ENCODE assay signal across 1 cellular context in the genomic region with DNA sequence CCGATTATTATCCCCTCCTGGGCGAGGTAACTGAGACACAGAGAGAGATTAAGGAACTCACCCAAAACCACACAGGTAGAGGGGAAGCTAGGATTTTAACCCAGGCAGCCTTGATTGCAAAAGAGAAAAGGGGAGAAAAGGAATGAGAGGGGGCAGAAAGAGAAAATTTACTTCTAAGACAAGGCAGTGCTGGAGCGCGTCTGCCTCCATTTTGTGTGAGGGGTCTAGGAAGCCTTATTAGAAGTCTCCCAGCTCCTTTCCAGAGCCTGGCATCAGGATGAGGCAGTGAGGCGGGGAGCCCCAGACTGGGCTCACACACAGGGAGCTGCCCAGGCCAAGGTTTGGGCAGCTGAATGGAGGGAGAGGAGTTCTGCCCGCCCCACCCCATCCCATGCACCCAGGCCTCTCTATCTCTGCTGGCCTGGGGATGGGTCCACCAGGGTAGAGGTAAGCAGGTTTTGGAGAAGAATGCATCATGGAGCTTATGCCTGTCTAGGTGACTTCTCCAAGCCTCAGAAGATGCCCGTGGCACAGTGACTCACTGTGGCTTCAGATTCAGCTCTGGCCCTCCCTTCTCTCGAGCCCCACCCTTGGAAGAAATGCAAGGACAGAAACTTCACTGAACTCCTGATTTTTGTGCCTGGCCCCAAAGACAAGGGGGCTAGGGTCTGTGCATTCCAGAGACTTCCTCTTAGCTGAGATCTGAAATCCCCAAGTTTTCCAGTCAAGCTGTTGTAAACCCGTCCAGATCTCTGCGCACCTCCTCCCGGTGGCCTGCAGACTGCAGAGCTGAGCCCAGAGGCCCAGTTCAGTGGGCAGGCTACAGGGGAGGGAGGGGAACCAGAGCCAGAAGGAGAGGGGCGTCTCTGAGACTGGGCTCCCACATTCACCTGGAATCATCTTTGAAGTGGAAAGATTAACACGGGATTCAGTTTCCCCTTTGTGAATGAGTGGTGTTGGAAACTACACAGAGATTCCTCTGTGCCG.
TF ChIP-seq lines count a peak whose summit lies in the region.

No MANE protein-coding gene starts in this region.

TF ChIP-seq in SK-N-SH, 30 proteins besides CTCF, POLR2A, EP300 and RAD21 (continued from another document):
- TF ChIP-seq, protein P1, sequence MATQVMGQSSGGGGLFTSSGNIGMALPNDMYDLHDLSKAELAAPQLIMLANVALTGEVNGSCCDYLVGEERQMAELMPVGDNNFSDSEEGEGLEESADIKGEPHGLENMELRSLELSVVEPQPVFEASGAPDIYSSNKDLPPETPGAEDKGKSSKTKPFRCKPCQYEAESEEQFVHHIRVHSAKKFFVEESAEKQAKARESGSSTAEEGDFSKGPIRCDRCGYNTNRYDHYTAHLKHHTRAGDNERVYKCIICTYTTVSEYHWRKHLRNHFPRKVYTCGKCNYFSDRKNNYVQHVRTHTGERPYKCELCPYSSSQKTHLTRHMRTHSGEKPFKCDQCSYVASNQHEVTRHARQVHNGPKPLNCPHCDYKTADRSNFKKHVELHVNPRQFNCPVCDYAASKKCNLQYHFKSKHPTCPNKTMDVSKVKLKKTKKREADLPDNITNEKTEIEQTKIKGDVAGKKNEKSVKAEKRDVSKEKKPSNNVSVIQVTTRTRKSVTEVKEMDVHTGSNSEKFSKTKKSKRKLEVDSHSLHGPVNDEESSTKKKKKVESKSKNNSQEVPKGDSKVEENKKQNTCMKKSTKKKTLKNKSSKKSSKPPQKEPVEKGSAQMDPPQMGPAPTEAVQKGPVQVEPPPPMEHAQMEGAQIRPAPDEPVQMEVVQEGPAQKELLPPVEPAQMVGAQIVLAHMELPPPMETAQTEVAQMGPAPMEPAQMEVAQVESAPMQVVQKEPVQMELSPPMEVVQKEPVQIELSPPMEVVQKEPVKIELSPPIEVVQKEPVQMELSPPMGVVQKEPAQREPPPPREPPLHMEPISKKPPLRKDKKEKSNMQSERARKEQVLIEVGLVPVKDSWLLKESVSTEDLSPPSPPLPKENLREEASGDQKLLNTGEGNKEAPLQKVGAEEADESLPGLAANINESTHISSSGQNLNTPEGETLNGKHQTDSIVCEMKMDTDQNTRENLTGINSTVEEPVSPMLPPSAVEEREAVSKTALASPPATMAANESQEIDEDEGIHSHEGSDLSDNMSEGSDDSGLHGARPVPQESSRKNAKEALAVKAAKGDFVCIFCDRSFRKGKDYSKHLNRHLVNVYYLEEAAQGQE (IDR thresholded peaks at IDR 0.05; ENCODE audit: low read depth, low read length), result no peak
- no peak for TF ChIP-seq CHD2 (IDR thresholded peaks at IDR 0.05; ENCODE audit: low read length, partially characterized antibody)
- TF ChIP-seq JUND (IDR thresholded peaks at IDR 0.05), result no peak
- TF ChIP-seq NRF1 (IDR thresholded peaks at IDR 0.05; ENCODE audit: low read depth, low read length), result no peak
- no peak for TF ChIP-seq RCOR1 (IDR thresholded peaks at IDR 0.05; ENCODE audit: low read length)
- TF ChIP-seq MXI1 (IDR thresholded peaks at IDR 0.05; ENCODE audit: low read depth, low read length), result no peak
